Comparison of ENCODE assay signal across 8 cellular contexts in the genomic region with DNA sequence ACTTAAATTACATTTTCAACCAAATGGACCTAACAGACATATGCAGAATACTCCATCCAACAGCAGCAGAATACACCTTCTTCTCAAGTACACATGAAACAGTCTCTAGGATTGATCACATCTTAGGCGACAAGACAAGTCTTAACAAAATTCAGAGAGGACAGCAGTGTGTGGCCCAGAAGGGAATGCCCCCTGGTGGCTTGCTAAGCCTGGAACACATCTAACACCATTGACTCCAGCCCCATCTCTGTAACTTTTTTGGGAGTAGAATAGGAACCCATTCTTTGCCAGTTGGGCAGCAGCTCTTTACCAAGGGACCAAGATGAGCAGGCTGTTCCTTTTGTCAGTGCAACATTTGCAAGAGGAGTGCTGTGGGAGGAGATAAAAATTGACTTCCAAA.
DNase-seq lines count a peak whose midpoint lies in the region; ATAC-seq and TF ChIP-seq lines count a peak whose summit lies in the region.

No MANE protein-coding gene starts in this region.

- H3K4me3 ChIP-seq in hepatocyte (no peak overlapping the region), lower leg skin (ENCODE audit: low read depth, poor library complexity, severe bottlenecking) (no peak overlapping the region)

- no peaks in the 10 kb centered on the region for H3K79me2 ChIP-seq in hepatocyte

- H2AFZ ChIP-seq in hepatocyte: no peak overlapping the region

- no peaks in the 10 kb centered on the region for H3K9me3 ChIP-seq in hepatocyte (ENCODE audit: low read depth)

- no peak for TF ChIP-seq POLR2A in lower leg skin (IDR thresholded peaks at IDR 0.05)

- H3K36me3 ChIP-seq in hepatocyte (replicated peaks; ENCODE audit: insufficient read depth, low read depth): no peaks in the 10 kb centered on the region

- no peak overlapping the region for H3K4me2 ChIP-seq in hepatocyte

- no peaks in the 10 kb centered on the region for H3K4me1 ChIP-seq in hepatocyte (ENCODE audit: insufficient read depth)

- H3K9me2 ChIP-seq in hepatocyte (replicated peaks; ENCODE audit: insufficient read depth): no peaks in the 10 kb centered on the region

- H3K27ac ChIP-seq in hepatocyte: no peak overlapping the region

- ATAC-seq in GM21515 (IDR thresholded peaks at IDR 0.05; ENCODE audit: unreplicated experiment): peak; percentile 87

- DNase-seq in EH (ENCODE audit: low read depth) (peak; percentile 42), NAMALWA (ENCODE audit: low spot score) (peak; percentile 44), hepatocyte (ENCODE audit: low spot score) (peak; percentile 10), lower leg skin (ENCODE audit: low spot score in 2 of 2) (no peak), NCI-H1436 treated with DMSO at 0.1 percent for 48 hours (lab: John Stamatoyannopoulos, UW) (no peak)
- peak; percentile 2 for DNase-seq in activated gamma-delta T cell treated with anti-CD3 and anti-CD28 coated beads, Interleukin-2, amount 50 U/mL, for 16 hours (ENCODE audit: low read depth)
- DNase-seq in stimulated activated CD4-positive, alpha-beta T cell treated with anti-CD3 and anti-CD28 coated beads, Interleukin-4, amount 100 ng/mL, for 4 hours: peak; percentile 24 to 39

- 43% methylated on average over 1 of the region's 1 CpG for WGBS in hepatocyte (ENCODE audit: low lambda C conversion rate, missing lambda C conversion rate)
- WGBS in lower leg skin, 2 donors: 62 to 78% methylated on average over 1 of the region's 1 CpG

- TF ChIP-seq CTCF in hepatocyte (IDR thresholded peaks at IDR 0.05; ENCODE audit: poor library complexity): peak; percentile 37
- TF ChIP-seq CTCF in lower leg skin (IDR thresholded peaks at IDR 0.05): no peak

- intact Hi-C loops in lower leg skin (cut with DNase I; ENCODE audit: low total_unique reads): no loop called here

- H3K27me3 ChIP-seq in hepatocyte: peaks cover 4% of the 10 kb centered on the region

- no peaks in the 10 kb centered on the region for H4K20me1 ChIP-seq in hepatocyte (ENCODE audit: insufficient read depth, poor library complexity, severe bottlenecking)

Comparison
In these comparisons a context has a peak if more than half of its experiments do, and no peak if none do; other contexts are left out.
1. DNase-seq: peak in EH (single experiment), NAMALWA (single experiment), activated gamma-delta T cell treated with anti-CD3 and anti-CD28 coated beads, Interleukin-2, amount 50 U/mL, for 16 hours (single experiment), hepatocyte (single experiment) and stimulated activated CD4-positive, alpha-beta T cell treated with anti-CD3 and anti-CD28 coated beads, Interleukin-4, amount 100 ng/mL, for 4 hours (2 of 2); none in lower leg skin (0 of 2) and NCI-H1436 treated with DMSO at 0.1 percent for 48 hours (single experiment).